Comparison of ENCODE assay signal across 10 cellular contexts in the genomic region with DNA sequence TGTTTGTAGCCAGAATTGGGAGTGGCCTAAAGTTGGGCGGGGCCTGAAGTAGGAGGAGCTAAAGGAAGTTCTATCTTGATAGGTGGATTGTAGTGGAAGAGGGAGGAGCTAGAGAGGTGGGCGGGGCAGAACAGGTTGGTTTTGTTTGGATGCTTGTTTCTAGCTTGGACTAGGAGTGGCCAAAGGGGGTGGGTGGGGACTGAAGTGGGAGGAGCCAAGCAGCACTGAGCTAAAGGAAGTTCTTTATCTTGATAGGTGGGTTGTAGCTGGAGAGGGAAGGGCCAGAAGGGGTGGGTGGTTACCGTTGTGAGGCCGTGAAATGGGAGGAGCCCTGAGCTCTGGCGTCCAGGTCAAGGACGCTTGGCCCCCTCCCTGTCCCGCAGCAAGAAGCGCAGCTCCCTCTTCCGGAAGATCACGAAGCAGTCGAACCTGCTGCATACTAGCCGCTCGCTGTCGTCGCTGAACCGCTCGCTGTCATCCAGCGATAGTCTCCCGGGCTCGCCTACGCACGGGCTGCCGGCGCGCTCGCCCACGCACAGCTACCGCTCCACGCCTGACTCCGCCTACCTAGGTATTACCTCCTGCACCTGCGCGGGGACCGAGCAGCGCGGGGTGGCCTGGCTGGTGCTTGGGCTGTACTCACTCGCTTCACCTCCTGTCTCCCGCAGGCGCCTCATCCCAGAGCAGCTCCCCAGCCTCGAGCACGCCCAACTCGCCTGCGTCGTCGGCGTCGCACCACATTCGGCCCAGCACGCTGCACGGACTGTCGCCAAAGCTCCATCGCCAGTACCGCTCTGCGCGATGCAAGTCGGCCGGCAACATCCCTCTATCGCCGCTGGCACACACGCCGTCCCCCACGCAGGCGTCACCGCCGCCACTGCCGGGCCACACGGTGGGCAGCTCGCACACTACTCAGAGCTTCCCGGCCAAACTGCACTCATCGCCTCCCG. TPM values are rescaled to one million over a fixed set of nuclear protein-coding genes. Genes with fewer than 3 reads are reported as not detected.
DNase-seq lines count a peak whose midpoint lies in the region; ATAC-seq and TF ChIP-seq lines count a peak whose summit lies in the region.
"Had no signal": no experiment of that assay in that cellular context is flagged by ENCODE, and none has a peak within 500 bp of the region (broad histone marks: within the 10 kb centered on the region; RNA-seq: fewer than 3 reads in every experiment).

No MANE protein-coding gene starts in this region.

- no peaks in the 10 kb centered on the region for H4K20me1 ChIP-seq in neural progenitor cell (ENCODE audit: low read depth)

- intact Hi-C loops in activated B cell treated with CpG ODN at 0.5 μM for 24 hours (cut with micrococcal nuclease), result no loop called here

- no peak overlapping the region for H3K4me2 ChIP-seq in neural progenitor cell

- ATAC-seq in activated B cell treated with CpG ODN at 0.5 μM for 24 hours (ENCODE audit: low read depth) (peak; percentile 72), HG03378 (IDR thresholded peaks at IDR 0.05; ENCODE audit: unreplicated experiment) (no peak)

- H3K4me3 ChIP-seq in HEK293 (ENCODE audit: low read depth, low read length) (no peak overlapping the region), epithelial cell of esophagus (ENCODE audit: low read length) (peak overlapping the region; percentile 32), neural progenitor cell (no peak overlapping the region)
- H3K4me3 ChIP-seq: dorsolateral prefrontal cortex had no signal

- H3K4me1 Mint-ChIP-seq in activated B cell treated with CpG ODN at 0.5 μM for 24 hours (peaks cover 1% of the 10 kb centered on the region), neural progenitor cell (no peaks in the 10 kb centered on the region), osteocyte (ENCODE audit: unreplicated experiment) (no peaks in the 10 kb centered on the region)

- no peaks in the 10 kb centered on the region for H3K9me3 Mint-ChIP-seq in activated B cell treated with CpG ODN at 0.5 μM for 24 hours
- H3K9me3 Mint-ChIP-seq in neural progenitor cell, result peaks cover 6% of the 10 kb centered on the region
- H3K9me3 Mint-ChIP-seq in osteocyte (ENCODE audit: unreplicated experiment), result no peaks in the 10 kb centered on the region

- no peaks in the 10 kb centered on the region for H3K9me3 ChIP-seq in HEK293 (ENCODE audit: control insufficient read depth, insufficient read depth, low read depth, low read length)
- H3K9me3 ChIP-seq in neural progenitor cell (ENCODE audit: low read depth), result no peaks in the 10 kb centered on the region

- DNase-seq in AG08395 (ENCODE audit: low spot score) (peak; percentile 47), activated B cell treated with CpG ODN at 0.5 μM for 24 hours (no peak), epithelial cell of esophagus (ENCODE audit: low read depth) (peak; percentile 95), neural progenitor cell (ENCODE audit: low spot score) (peak; percentile 21), NCI-H146 (lab: John Stamatoyannopoulos, UW) (no peak), osteocyte (ENCODE audit: extremely low spot score, unreplicated experiment) (no peak)

- CTCF ChIA-PET in HEK293 (lab: Yijun Ruan, JAX), result interaction anchor here (0.6 to 1.2 kb wide), 7 partner anchors 8 to 952 kb away, joined by 3 to 5 read pairs (median 4); a partner anchor contains a TSS
- CTCF ChIA-PET in activated B cell treated with CpG ODN at 0.5 μM for 24 hours (lab: Charles Lee), result interaction anchor here (0.6 to 0.7 kb wide), 3 partner anchors 91 to 96 kb away, joined by 3 read pairs; no protein-coding TSS in a partner anchor

- H3K4me3 Mint-ChIP-seq in activated B cell treated with CpG ODN at 0.5 μM for 24 hours (peak overlapping the region; percentile 52), neural progenitor cell (peak overlapping the region; percentile 19), osteocyte (ENCODE audit: unreplicated experiment) (no peak overlapping the region)

- H3K36me3 ChIP-seq in HEK293 (ENCODE audit: control insufficient read depth in 2 of 2, insufficient read depth in 1 of 2, low read length in 2 of 2) (peaks cover 0 to 37% of the 10 kb centered on the region in 2 experiments; a peak in 2 of 3 replicates), neural progenitor cell (no peaks in the 10 kb centered on the region)

- POLR2A ChIA-PET in HEK293 (lab: Yijun Ruan, JAX), result interaction anchor here (0.6 to 2.7 kb wide), 5 partner anchors 8 to 60 kb away, joined by 3 to 21 read pairs (median 5); a partner anchor contains a TSS
- POLR2A ChIA-PET in activated B cell treated with CpG ODN at 0.5 μM for 24 hours (lab: Charles Lee), result interaction anchor here (0.5 to 1.4 kb wide), 8 partner anchors 8 to 802 kb away, joined by 3 to 8 read pairs (median 3); a partner anchor contains a TSS

- TF ChIP-seq CTCF in HEK293 (tag by site-specific recombination; IDR thresholded peaks at IDR 0.05), result no peak
- no peak for TF ChIP-seq CTCF in activated B cell treated with CpG ODN at 0.5 μM for 24 hours (IDR thresholded peaks at IDR 0.05)
- TF ChIP-seq CTCF in epithelial cell of esophagus (IDR thresholded peaks at IDR 0.05; ENCODE audit: insufficient read depth, low read depth, low read length, missing control alignments), result peak; percentile 13
- TF ChIP-seq CTCF in neural progenitor cell (IDR thresholded peaks at IDR 0.05), result no peak
- no peak for TF ChIP-seq CTCF in osteocyte (IDR thresholded peaks at IDR 0.05)

- no peak overlapping the region for H3K27ac ChIP-seq in HEK293 (ENCODE audit: extremely low read depth, low read depth, low read length)
- H3K27ac ChIP-seq in neural progenitor cell, result no peak overlapping the region

- no peak overlapping the region for H3K9ac ChIP-seq in neural progenitor cell

- peaks cover 9% of the 10 kb centered on the region for H3F3A ChIP-seq in neural progenitor cell (ENCODE audit: low read depth)

- no peaks in the 10 kb centered on the region for H3K4me1 ChIP-seq in HEK293 (ENCODE audit: control insufficient read depth, insufficient read depth, low read length)
- no peaks in the 10 kb centered on the region for H3K4me1 ChIP-seq in neural progenitor cell

- H3K36me3 Mint-ChIP-seq in activated B cell treated with CpG ODN at 0.5 μM for 24 hours (ENCODE audit: low read depth) (peaks cover 47% of the 10 kb centered on the region), neural progenitor cell (peaks cover 21% of the 10 kb centered on the region), osteocyte (ENCODE audit: unreplicated experiment) (peaks cover 16% of the 10 kb centered on the region)

- H3K27me3 Mint-ChIP-seq in activated B cell treated with CpG ODN at 0.5 μM for 24 hours (no peaks in the 10 kb centered on the region), neural progenitor cell (ENCODE audit: insufficient read depth, low read depth) (peaks cover 21% of the 10 kb centered on the region), osteocyte (ENCODE audit: unreplicated experiment) (no peaks in the 10 kb centered on the region)

- peak overlapping the region; percentile 12 for H3K27ac Mint-ChIP-seq in activated B cell treated with CpG ODN at 0.5 μM for 24 hours
- H3K27ac Mint-ChIP-seq in neural progenitor cell, result no peak overlapping the region
- H3K27ac Mint-ChIP-seq in osteocyte (ENCODE audit: unreplicated experiment), result no peak overlapping the region

- no peaks in the 10 kb centered on the region for H3K79me2 ChIP-seq in neural progenitor cell (ENCODE audit: low read depth)

- no peaks in the 10 kb centered on the region for H3K27me3 ChIP-seq in neural progenitor cell
- H3K27me3 ChIP-seq: dorsolateral prefrontal cortex had no signal

- no peak overlapping the region for H2AFZ ChIP-seq in neural progenitor cell (replicated peaks)

TF ChIP-seq in HEK293, 187 proteins besides CTCF, POLR2A, EP300 and RAD21 (continues in another document):
- TF ChIP-seq ZBTB8A (tag by site-specific recombination; IDR thresholded peaks at IDR 0.05) (no peak), KLF16 (tag by site-specific recombination; IDR thresholded peaks at IDR 0.05) (peak; percentile 11; the same call in 1 of the 2 replicates)
- TF ChIP-seq, protein P1, sequence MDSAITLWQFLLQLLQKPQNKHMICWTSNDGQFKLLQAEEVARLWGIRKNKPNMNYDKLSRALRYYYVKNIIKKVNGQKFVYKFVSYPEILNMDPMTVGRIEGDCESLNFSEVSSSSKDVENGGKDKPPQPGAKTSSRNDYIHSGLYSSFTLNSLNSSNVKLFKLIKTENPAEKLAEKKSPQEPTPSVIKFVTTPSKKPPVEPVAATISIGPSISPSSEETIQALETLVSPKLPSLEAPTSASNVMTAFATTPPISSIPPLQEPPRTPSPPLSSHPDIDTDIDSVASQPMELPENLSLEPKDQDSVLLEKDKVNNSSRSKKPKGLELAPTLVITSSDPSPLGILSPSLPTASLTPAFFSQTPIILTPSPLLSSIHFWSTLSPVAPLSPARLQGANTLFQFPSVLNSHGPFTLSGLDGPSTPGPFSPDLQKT (IDR thresholded peaks at IDR 0.05; ENCODE audit: borderline replicate concordance, low read depth, low read length), result no peak

RNA-seq across cellular contexts. Expression of a gene that starts 8.0 kb away (rescaled TPM):
- total RNA-seq in activated B cell treated with CpG ODN at 0.5 μM for 24 hours, result 26.5 and 27.2 TPM in 2 replicates
- 8.7 and 16.5 TPM in 2 replicates for total RNA-seq in neural progenitor cell (ENCODE audit: low replicate concordance)
- 47.3 and 57.0 TPM in 2 replicates for total RNA-seq in osteocyte

RNA-seq across cellular contexts. Expression of a gene that starts 13.8 kb away (rescaled TPM):
- 0.12 TPM in 1 of 2 replicates, not detected in the other for total RNA-seq in activated B cell treated with CpG ODN at 0.5 μM for 24 hours
- 0.43 and 0.64 TPM in 2 replicates for total RNA-seq in neural progenitor cell (ENCODE audit: low replicate concordance)
- not detected in 2 replicates for total RNA-seq in osteocyte

RNA-seq across cellular contexts. Expression of a gene that starts 17.7 kb away (rescaled TPM):
- 62.3 and 73.9 TPM in 2 replicates for total RNA-seq in activated B cell treated with CpG ODN at 0.5 μM for 24 hours
- total RNA-seq in neural progenitor cell (ENCODE audit: low replicate concordance), result 39.5 and 75.0 TPM in 2 replicates
- total RNA-seq in osteocyte, result 23.1 and 23.8 TPM in 2 replicates

RNA-seq across cellular contexts. Expression of a gene that starts 34.9 kb away (rescaled TPM):
- total RNA-seq in activated B cell treated with CpG ODN at 0.5 μM for 24 hours (0.20 and 0.66 TPM in 2 replicates), neural progenitor cell (ENCODE audit: low replicate concordance) (8.3 and 13.3 TPM in 2 replicates), osteocyte (0.32 TPM in 1 of 2 replicates, not detected in the other)

RNA-seq across cellular contexts. Expression of a gene that starts 38.8 kb away (rescaled TPM):
- not detected in 2 replicates for total RNA-seq in activated B cell treated with CpG ODN at 0.5 μM for 24 hours
- 0.19 TPM in 1 of 2 replicates, not detected in the other for total RNA-seq in neural progenitor cell (ENCODE audit: low replicate concordance)
- total RNA-seq in osteocyte, result not detected in 2 replicates
- total RNA-seq: urinary bladder had no signal

Comparison
In these comparisons a context has a peak if more than half of its experiments do, and no peak if none do; other contexts are left out.
1. DNase-seq: peak in AG08395 (single experiment), epithelial cell of esophagus (single experiment) and neural progenitor cell (single experiment); none in activated B cell treated with CpG ODN at 0.5 μM for 24 hours (single experiment), NCI-H146 (single experiment) and osteocyte (single experiment).